In the genomic region with DNA sequence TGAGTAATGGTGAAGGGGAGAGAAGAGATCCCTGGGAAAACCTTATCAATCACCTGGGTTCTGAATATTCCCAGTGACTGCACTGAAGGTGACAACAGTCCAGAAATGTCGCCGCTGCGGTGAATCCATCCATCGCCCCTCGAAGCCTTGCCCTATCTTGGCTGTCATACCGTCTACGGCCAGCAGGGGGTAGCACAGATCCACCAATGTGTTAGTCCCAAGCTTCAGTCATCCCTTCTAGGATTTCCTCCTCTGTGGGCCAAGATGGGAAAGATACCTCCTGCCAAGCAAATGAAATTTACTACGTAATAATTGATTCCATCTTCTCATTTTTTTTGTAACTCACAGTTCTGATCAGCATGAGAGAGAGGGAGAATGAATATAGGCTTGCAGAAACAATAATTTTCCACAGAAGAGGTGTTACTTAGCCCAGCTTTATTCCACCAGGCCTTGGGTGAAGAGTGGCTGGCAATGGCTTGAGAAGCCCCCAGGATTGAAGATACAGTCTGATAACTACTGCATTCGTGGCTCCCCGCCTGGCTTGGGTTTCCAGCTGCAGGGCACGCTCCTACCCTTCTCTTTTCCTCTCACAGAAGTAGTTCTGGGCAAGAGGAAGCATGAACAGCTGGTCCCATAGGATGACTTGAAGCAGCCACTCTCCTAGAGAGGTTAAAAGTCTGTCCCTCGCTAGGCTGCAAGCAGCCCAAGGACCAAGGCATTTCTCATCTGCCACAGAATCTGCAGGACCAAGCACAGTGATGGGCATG, we compare ENCODE assay signal across 8 cellular contexts. TPM values are rescaled to one million over a fixed set of nuclear protein-coding genes. Genes with fewer than 3 reads are reported as not detected.
DNase-seq lines count a peak whose midpoint lies in the region; ATAC-seq and TF ChIP-seq lines count a peak whose summit lies in the region.

No MANE protein-coding gene starts in this region.

- intact Hi-C loops in lower leg skin (cut with DNase I; ENCODE audit: low total_unique reads) = loop anchor here (5.0 kb wide), 1 partner anchor 168 kb away; no protein-coding TSS in a partner anchor

- no peak for ATAC-seq in HG03025 (IDR thresholded peaks at IDR 0.05; ENCODE audit: low FRiP score, unreplicated experiment)

- H3K36me3 ChIP-seq in BE2C = no peaks in the 10 kb centered on the region

- no peak for TF ChIP-seq POLR2A in lower leg skin (IDR thresholded peaks at IDR 0.05)

- no peaks in the 10 kb centered on the region for H3K9me3 ChIP-seq in BE2C

- H3K4me3 ChIP-seq in BE2C (ENCODE audit: low read depth, low read length) = no peak overlapping the region
- H3K4me3 ChIP-seq in lower leg skin (ENCODE audit: low read depth, poor library complexity, severe bottlenecking) = no peak overlapping the region

- TF ChIP-seq CTCF in BE2C (IDR thresholded peaks at IDR 0.05; ENCODE audit: low read depth, low read length) (peak; percentile 98), lower leg skin (IDR thresholded peaks at IDR 0.05) (peak in 1 of 3 donors; percentile 98)

- peaks cover 11% of the 10 kb centered on the region for H3K4me1 ChIP-seq in BE2C

- DNase-seq in BE2C (peak; percentile 87), HK-2 (ENCODE audit: unreplicated experiment) (peak; percentile 86), NCI-H748 treated with DMSO at 0.1 percent for 48 hours (lab: John Stamatoyannopoulos, UW) (peak; percentile 67), dedifferentiated amniotic fluid mesenchymal stem cell (ENCODE audit: extremely low spot score) (peak; percentile 88), lower leg skin (ENCODE audit: low spot score in 2 of 2) (peak; percentile 89 to 98)
- peak; percentile 87 for DNase-seq in activated CD4-positive, alpha-beta T cell treated with anti-CD3 and anti-CD28 coated beads, Interleukin-2, amount 50 U/mL, for 24 hours (ENCODE audit: low read depth in 1 of 2, low spot score in 1 of 2)
- peak; percentile 68 to 91 (median 75) for DNase-seq in stimulated activated CD4-positive, alpha-beta T cell treated with anti-CD3 and anti-CD28 coated beads, TNF-alpha, amount 100 ng/mL, for 48 hours (ENCODE audit: low read depth in 3 of 3)

- 11 to 13% methylated on average over 12 of the region's 12 CpGs for WGBS in lower leg skin, 2 donors

- H3K27me3 ChIP-seq in BE2C = peaks cover 22% of the 10 kb centered on the region

RNA-seq across cellular contexts. Expression of gene FMNL1, which starts 2.6 kb away (rescaled TPM):
- 64.8 TPM for polyA plus RNA-seq in BE2C (2012; ENCODE audit: insufficient read depth, insufficient read length, low read depth)
- total RNA-seq in lower leg skin = 10 to 100 TPM in 1 of 4 donors, 1 to 10 TPM in 3; 8.3 to 13.6 (median 8.8) TPM

RNA-seq across cellular contexts. Expression of gene SPATA32, which starts 42.8 kb away (rescaled TPM):
- polyA plus RNA-seq in BE2C (2012; ENCODE audit: insufficient read depth, insufficient read length, low read depth) = not detected
- not detected for total RNA-seq in lower leg skin

RNA-seq across cellular contexts. Expression of gene HEXIM2, which starts 57.4 kb away (rescaled TPM):
- 15.9 TPM for polyA plus RNA-seq in BE2C (2012; ENCODE audit: insufficient read depth, insufficient read length, low read depth)
- total RNA-seq in lower leg skin = 10 to 100 TPM in 1 of 4 donors, 1 to 10 TPM in 3; 2.4 to 16.7 (median 5.8) TPM
